In genomic region chr2:233443511-233444183, GRCh38 we compare ENCODE assay signal across 8 cellular contexts.
A peak's percentile ranks its signal among the peaks of the same experiment; 100 is the strongest.
DNase-seq lines count a peak whose midpoint lies in the region; ATAC-seq, FAIRE-seq and TF ChIP-seq lines count a peak whose summit lies in the region.

No MANE protein-coding gene starts in this region.

- H3K36me3 ChIP-seq in gastrocnemius medialis: peaks cover 0 to 78% of the 10 kb centered on the region in 2 donors

- POLR2A ChIA-PET in AG04449 (lab: Yijun Ruan, JAX): no interaction called here

- TF ChIP-seq CTCF in AG04449 (IDR thresholded peaks at IDR 0.05; ENCODE audit: insufficient read depth, low read length, missing control alignments) (peak; percentile 67), gastrocnemius medialis (IDR thresholded peaks at IDR 0.05 in 4 of 5, conservative IDR thresholded peaks at IDR 0.05 in 1 of 5) (peak; percentile 85 to 90 (median 89))

- CTCF ChIA-PET in AG04449 (lab: Yijun Ruan, JAX): interaction anchor here (0.6 to 10.7 kb wide), 37 partner anchors 9 to 591 kb away, joined by 3 to 117 read pairs (median 4); partner anchors contain the start of genes ATG16L1, DGKD, UGT1A4 and UGT1A5

- peak; percentile 26 for DNase-seq in AG04449 (ENCODE audit: low read depth, low spot score)
- peak; percentile 94 for DNase-seq in GM19239 (ENCODE audit: insufficient read length, low spot score)
- DNase-seq in NCI-H1694 (lab: John Stamatoyannopoulos, UW): peak; percentile 73
- DNase-seq in T1000 (lab: John Stamatoyannopoulos, UW): peak; percentile 31
- peak in 42 of 56 donors; percentile 8 to 78 (median 42) for DNase-seq in amygdala (lab: John Stamatoyannopoulos, UW)
- DNase-seq in right cardiac atrium: peak; percentile 79 to 90 (median 88)
- DNase-seq in gastrocnemius medialis: peak; percentile 74 to 80

- H3K27ac ChIP-seq in right cardiac atrium (ENCODE audit: low read length) (no peak overlapping the region), gastrocnemius medialis (peak overlapping the region; percentile 46 to 96 (median 67))

- intact Hi-C loops in right cardiac atrium (cut with DNase I): loop anchor here (2.0 to 10.0 kb wide), 7 partner anchors 36 to 159 kb away; partner anchors contain the start of gene DGKD (in 3 of the 4)
- intact Hi-C loops in gastrocnemius medialis (cut with DNase I; ENCODE audit: low total_unique reads): loop anchor here (1.0 to 2.0 kb wide), 3 partner anchors 36 to 89 kb away; partner anchors contain the start of gene DGKD

- no peaks in the 10 kb centered on the region for H3K27me3 ChIP-seq in right cardiac atrium (ENCODE audit: control insufficient read depth, insufficient read depth)
- H3K27me3 ChIP-seq in gastrocnemius medialis: no peaks in the 10 kb centered on the region

- peak; percentile 53 to 59 for ATAC-seq in right cardiac atrium
- peak; percentile 79 for ATAC-seq in gastrocnemius medialis
- ATAC-seq in HG03571 (IDR thresholded peaks at IDR 0.05; ENCODE audit: unreplicated experiment): no peak

- 54% methylated on average over 18 of the region's 18 CpGs for WGBS in right cardiac atrium

- peak; percentile 92 for FAIRE-seq in GM19239 (lab: Jason Lieb, UNC)

- in situ Hi-C loops in gastrocnemius medialis (cut with MboI; ENCODE audit: low sequenced_read_pairs in 4 of 4): no loop called here

- H3K4me1 ChIP-seq in right cardiac atrium (ENCODE audit: control insufficient read depth, insufficient read depth, low read length): peaks cover 4% of the 10 kb centered on the region
- H3K4me1 ChIP-seq in gastrocnemius medialis: peaks cover 12 to 47% of the 10 kb centered on the region in 2 donors

- H3K4me3 ChIP-seq in AG04449 (ENCODE audit: low read depth, low read length) (no peak overlapping the region), right cardiac atrium (ENCODE audit: low read length) (no peak overlapping the region), gastrocnemius medialis (no peak overlapping the region)

- H3K9me3 ChIP-seq in right cardiac atrium (ENCODE audit: control insufficient read depth, low read length) (no peaks in the 10 kb centered on the region), gastrocnemius medialis (no peaks in the 10 kb centered on the region)

- TF ChIP-seq POLR2A in gastrocnemius medialis (IDR thresholded peaks at IDR 0.05): no peak

Comparison
In these comparisons a context has a peak if more than half of its experiments do, and no peak if none do; other contexts are left out.
1. DNase-seq: peak in every context shown above with its lines; median percentile 94 in GM19239; 88 in right cardiac atrium; 77 in gastrocnemius medialis; 73 in NCI-H1694; 42 in amygdala; 31 in T1000; 26 in AG04449.